16 cellular contexts compared by ENCODE assay signal in the genomic region with DNA sequence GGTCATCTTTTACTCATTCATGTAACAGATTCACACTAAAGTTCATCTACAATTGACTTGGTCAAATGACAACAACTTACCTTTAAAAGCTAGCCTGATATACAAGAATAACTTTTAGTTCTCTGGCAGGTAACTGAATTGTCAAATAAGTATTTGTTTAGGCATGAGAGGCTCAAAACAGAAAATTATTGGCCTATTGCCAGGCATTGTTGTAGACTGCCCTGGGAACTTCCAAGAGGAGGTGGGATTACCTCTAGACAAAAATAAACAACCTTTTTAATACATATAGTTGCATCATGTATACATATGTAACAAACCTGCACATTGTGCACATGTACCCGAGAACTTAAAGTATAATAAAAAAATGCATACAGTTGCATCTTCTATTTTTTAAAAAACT.
"Had no signal": no experiment of that assay in that cellular context is flagged by ENCODE, and none has a peak within 500 bp of the region (broad histone marks: within the 10 kb centered on the region; RNA-seq: fewer than 3 reads in every experiment).

No MANE protein-coding gene starts in this region.

- H3K36me3 ChIP-seq: right atrium auricular region, tibial artery had no signal

- H3K4me3 ChIP-seq: body of pancreas, right atrium auricular region, skin epidermis, tibial artery had no signal

- H3K27ac ChIP-seq: body of pancreas, epithelial cell of prostate, right atrium auricular region, skin epidermis, tibial artery had no signal

- H3K9me3 ChIP-seq: body of pancreas, right atrium auricular region, tibial artery had no signal

- DNase-seq: activated naive CD8-positive, alpha-beta T cell treated with anti-CD3 and anti-CD28 coated beads for 36 hours; amygdala; body of pancreas; cortex of kidney; effector memory CD4-positive, alpha-beta T cell; foreskin melanocyte; kidney glomerular epithelial cell; nucleus accumbens; posterior cingulate gyrus; stimulated activated CD4-positive, alpha-beta T cell treated with anti-CD3 and anti-CD28 coated beads, Interleukin-15, amount 100 ng/mL, for 24 hours; stimulated activated CD4-positive, alpha-beta T cell treated with anti-CD3 and anti-CD28 coated beads, Interleukin-4, amount 100 ng/mL, for 1 hour; stimulated activated naive CD4-positive, alpha-beta T cell; tibial artery had no signal

- H3K4me1 ChIP-seq: right atrium auricular region, tibial artery had no signal
